1 cellular context compared by ENCODE assay signal in the genomic region with DNA sequence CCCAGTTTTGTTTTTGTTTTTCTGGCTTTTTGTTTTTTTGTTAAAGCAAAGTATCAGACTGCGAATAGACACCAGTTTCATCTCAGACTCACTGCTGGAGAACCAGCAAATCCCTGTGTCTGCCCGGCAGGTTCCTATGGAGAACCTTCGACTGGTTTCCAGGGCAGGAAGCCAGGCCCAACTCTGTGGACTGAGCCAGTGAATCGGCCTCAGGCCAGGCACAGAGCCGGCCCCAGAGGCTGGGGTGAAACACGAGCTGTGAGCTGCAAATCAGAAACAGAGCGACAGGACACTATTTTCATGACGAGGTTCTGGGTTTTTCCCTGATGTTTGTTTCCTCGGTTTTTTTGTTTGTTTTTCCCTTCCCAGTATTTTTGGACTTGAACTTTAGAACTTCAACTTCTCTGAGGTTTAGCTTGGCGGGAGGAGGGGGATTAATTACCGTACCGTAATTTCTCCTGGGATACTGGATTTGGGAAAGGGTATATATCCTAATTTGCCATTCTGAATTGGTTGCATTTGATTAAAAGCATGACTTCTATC.
TF ChIP-seq lines count a peak whose summit lies in the region.

No MANE protein-coding gene starts in this region.

TF ChIP-seq in K562, 482 proteins besides CTCF, POLR2A, EP300 and RAD21 (continued from another document and continues in another):
- TF ChIP-seq TRIM25 (IDR thresholded peaks at IDR 0.05; ENCODE audit: borderline replicate concordance) (no peak), SOX6 (IDR thresholded peaks at IDR 0.05) (no peak), ZNF41 (CRISPR knock-in tag; conservative IDR thresholded peaks at IDR 0.05) (0 out of 2 replicates have a peak, but pooled peaks have one; percentile 18), ZNF217 (CRISPR knock-in tag; IDR thresholded peaks at IDR 0.05) (no peak), NR2C2 (CRISPR knock-in tag; IDR thresholded peaks at IDR 0.05) (no peak), NR2C2 (tag; IDR thresholded peaks at IDR 0.05) (no peak), MECOM (CRISPR knock-in tag; IDR thresholded peaks at IDR 0.05) (0 out of 2 replicates have a peak, but pooled peaks have one; percentile 24), MBD2 (IDR thresholded peaks at IDR 0.05; ENCODE audit: borderline replicate concordance, low read depth) (no peak), BRD9 (IDR thresholded peaks at IDR 0.05; ENCODE audit: low read depth, partially characterized antibody) (peak; percentile 21), CREB1 (IDR thresholded peaks at IDR 0.05) (no peak), CREB1 (CRISPR knock-in tag; IDR thresholded peaks at IDR 0.05) (no peak), ZNF175 (CRISPR knock-in tag; IDR thresholded peaks at IDR 0.05; ENCODE audit: low read depth) (peak; percentile 79; the same call in 1 of the 2 replicates), NR2F6 (CRISPR knock-in tag; IDR thresholded peaks at IDR 0.05) (no peak), NCOA6 (IDR thresholded peaks at IDR 0.05) (no peak), ZNF3 (CRISPR knock-in tag; IDR thresholded peaks at IDR 0.05) (no peak), PURB (CRISPR knock-in tag; IDR thresholded peaks at IDR 0.05; ENCODE audit: low read depth) (no peak), HDGF (IDR thresholded peaks at IDR 0.05) (no peak), CEBPG (CRISPR knock-in tag; IDR thresholded peaks at IDR 0.05) (no peak), CEBPG (tag; conservative IDR thresholded peaks at IDR 0.05 in 1 of 2, IDR thresholded peaks at IDR 0.05 in 1 of 2) (no peak), SLC30A9 (CRISPR knock-in tag; IDR thresholded peaks at IDR 0.05) (no peak), ZNF511 (CRISPR knock-in tag; IDR thresholded peaks at IDR 0.05) (no peak)
- TF ChIP-seq, protein P1, sequence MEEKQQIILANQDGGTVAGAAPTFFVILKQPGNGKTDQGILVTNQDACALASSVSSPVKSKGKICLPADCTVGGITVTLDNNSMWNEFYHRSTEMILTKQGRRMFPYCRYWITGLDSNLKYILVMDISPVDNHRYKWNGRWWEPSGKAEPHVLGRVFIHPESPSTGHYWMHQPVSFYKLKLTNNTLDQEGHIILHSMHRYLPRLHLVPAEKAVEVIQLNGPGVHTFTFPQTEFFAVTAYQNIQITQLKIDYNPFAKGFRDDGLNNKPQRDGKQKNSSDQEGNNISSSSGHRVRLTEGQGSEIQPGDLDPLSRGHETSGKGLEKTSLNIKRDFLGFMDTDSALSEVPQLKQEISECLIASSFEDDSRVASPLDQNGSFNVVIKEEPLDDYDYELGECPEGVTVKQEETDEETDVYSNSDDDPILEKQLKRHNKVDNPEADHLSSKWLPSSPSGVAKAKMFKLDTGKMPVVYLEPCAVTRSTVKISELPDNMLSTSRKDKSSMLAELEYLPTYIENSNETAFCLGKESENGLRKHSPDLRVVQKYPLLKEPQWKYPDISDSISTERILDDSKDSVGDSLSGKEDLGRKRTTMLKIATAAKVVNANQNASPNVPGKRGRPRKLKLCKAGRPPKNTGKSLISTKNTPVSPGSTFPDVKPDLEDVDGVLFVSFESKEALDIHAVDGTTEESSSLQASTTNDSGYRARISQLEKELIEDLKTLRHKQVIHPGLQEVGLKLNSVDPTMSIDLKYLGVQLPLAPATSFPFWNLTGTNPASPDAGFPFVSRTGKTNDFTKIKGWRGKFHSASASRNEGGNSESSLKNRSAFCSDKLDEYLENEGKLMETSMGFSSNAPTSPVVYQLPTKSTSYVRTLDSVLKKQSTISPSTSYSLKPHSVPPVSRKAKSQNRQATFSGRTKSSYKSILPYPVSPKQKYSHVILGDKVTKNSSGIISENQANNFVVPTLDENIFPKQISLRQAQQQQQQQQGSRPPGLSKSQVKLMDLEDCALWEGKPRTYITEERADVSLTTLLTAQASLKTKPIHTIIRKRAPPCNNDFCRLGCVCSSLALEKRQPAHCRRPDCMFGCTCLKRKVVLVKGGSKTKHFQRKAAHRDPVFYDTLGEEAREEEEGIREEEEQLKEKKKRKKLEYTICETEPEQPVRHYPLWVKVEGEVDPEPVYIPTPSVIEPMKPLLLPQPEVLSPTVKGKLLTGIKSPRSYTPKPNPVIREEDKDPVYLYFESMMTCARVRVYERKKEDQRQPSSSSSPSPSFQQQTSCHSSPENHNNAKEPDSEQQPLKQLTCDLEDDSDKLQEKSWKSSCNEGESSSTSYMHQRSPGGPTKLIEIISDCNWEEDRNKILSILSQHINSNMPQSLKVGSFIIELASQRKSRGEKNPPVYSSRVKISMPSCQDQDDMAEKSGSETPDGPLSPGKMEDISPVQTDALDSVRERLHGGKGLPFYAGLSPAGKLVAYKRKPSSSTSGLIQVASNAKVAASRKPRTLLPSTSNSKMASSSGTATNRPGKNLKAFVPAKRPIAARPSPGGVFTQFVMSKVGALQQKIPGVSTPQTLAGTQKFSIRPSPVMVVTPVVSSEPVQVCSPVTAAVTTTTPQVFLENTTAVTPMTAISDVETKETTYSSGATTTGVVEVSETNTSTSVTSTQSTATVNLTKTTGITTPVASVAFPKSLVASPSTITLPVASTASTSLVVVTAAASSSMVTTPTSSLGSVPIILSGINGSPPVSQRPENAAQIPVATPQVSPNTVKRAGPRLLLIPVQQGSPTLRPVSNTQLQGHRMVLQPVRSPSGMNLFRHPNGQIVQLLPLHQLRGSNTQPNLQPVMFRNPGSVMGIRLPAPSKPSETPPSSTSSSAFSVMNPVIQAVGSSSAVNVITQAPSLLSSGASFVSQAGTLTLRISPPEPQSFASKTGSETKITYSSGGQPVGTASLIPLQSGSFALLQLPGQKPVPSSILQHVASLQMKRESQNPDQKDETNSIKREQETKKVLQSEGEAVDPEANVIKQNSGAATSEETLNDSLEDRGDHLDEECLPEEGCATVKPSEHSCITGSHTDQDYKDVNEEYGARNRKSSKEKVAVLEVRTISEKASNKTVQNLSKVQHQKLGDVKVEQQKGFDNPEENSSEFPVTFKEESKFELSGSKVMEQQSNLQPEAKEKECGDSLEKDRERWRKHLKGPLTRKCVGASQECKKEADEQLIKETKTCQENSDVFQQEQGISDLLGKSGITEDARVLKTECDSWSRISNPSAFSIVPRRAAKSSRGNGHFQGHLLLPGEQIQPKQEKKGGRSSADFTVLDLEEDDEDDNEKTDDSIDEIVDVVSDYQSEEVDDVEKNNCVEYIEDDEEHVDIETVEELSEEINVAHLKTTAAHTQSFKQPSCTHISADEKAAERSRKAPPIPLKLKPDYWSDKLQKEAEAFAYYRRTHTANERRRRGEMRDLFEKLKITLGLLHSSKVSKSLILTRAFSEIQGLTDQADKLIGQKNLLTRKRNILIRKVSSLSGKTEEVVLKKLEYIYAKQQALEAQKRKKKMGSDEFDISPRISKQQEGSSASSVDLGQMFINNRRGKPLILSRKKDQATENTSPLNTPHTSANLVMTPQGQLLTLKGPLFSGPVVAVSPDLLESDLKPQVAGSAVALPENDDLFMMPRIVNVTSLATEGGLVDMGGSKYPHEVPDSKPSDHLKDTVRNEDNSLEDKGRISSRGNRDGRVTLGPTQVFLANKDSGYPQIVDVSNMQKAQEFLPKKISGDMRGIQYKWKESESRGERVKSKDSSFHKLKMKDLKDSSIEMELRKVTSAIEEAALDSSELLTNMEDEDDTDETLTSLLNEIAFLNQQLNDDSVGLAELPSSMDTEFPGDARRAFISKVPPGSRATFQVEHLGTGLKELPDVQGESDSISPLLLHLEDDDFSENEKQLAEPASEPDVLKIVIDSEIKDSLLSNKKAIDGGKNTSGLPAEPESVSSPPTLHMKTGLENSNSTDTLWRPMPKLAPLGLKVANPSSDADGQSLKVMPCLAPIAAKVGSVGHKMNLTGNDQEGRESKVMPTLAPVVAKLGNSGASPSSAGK (IDR thresholded peaks at IDR 0.05), result peak; percentile 78
- TF ChIP-seq, protein P2, sequence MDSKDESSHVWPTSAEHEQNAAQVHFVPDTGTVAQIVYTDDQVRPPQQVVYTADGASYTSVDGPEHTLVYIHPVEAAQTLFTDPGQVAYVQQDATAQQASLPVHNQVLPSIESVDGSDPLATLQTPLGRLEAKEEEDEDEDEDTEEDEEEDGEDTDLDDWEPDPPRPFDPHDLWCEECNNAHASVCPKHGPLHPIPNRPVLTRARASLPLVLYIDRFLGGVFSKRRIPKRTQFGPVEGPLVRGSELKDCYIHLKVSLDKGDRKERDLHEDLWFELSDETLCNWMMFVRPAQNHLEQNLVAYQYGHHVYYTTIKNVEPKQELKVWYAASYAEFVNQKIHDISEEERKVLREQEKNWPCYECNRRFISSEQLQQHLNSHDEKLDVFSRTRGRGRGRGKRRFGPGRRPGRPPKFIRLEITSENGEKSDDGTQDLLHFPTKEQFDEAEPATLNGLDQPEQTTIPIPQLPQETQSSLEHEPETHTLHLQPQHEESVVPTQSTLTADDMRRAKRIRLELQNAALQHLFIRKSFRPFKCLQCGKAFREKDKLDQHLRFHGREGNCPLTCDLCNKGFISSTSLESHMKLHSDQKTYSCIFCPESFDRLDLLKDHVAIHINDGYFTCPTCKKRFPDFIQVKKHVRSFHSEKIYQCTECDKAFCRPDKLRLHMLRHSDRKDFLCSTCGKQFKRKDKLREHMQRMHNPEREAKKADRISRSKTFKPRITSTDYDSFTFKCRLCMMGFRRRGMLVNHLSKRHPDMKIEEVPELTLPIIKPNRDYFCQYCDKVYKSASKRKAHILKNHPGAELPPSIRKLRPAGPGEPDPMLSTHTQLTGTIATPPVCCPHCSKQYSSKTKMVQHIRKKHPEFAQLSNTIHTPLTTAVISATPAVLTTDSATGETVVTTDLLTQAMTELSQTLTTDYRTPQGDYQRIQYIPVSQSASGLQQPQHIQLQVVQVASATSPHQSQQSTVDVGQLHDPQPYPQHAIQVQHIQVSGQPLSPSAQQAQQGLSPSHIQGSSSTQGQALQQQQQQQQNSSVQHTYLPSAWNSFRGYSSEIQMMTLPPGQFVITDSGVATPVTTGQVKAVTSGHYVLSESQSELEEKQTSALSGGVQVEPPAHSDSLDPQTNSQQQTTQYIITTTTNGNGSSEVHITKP (IDR thresholded peaks at IDR 0.05; ENCODE audit: partially characterized antibody), result no peak
- TF ChIP-seq, protein P3, sequence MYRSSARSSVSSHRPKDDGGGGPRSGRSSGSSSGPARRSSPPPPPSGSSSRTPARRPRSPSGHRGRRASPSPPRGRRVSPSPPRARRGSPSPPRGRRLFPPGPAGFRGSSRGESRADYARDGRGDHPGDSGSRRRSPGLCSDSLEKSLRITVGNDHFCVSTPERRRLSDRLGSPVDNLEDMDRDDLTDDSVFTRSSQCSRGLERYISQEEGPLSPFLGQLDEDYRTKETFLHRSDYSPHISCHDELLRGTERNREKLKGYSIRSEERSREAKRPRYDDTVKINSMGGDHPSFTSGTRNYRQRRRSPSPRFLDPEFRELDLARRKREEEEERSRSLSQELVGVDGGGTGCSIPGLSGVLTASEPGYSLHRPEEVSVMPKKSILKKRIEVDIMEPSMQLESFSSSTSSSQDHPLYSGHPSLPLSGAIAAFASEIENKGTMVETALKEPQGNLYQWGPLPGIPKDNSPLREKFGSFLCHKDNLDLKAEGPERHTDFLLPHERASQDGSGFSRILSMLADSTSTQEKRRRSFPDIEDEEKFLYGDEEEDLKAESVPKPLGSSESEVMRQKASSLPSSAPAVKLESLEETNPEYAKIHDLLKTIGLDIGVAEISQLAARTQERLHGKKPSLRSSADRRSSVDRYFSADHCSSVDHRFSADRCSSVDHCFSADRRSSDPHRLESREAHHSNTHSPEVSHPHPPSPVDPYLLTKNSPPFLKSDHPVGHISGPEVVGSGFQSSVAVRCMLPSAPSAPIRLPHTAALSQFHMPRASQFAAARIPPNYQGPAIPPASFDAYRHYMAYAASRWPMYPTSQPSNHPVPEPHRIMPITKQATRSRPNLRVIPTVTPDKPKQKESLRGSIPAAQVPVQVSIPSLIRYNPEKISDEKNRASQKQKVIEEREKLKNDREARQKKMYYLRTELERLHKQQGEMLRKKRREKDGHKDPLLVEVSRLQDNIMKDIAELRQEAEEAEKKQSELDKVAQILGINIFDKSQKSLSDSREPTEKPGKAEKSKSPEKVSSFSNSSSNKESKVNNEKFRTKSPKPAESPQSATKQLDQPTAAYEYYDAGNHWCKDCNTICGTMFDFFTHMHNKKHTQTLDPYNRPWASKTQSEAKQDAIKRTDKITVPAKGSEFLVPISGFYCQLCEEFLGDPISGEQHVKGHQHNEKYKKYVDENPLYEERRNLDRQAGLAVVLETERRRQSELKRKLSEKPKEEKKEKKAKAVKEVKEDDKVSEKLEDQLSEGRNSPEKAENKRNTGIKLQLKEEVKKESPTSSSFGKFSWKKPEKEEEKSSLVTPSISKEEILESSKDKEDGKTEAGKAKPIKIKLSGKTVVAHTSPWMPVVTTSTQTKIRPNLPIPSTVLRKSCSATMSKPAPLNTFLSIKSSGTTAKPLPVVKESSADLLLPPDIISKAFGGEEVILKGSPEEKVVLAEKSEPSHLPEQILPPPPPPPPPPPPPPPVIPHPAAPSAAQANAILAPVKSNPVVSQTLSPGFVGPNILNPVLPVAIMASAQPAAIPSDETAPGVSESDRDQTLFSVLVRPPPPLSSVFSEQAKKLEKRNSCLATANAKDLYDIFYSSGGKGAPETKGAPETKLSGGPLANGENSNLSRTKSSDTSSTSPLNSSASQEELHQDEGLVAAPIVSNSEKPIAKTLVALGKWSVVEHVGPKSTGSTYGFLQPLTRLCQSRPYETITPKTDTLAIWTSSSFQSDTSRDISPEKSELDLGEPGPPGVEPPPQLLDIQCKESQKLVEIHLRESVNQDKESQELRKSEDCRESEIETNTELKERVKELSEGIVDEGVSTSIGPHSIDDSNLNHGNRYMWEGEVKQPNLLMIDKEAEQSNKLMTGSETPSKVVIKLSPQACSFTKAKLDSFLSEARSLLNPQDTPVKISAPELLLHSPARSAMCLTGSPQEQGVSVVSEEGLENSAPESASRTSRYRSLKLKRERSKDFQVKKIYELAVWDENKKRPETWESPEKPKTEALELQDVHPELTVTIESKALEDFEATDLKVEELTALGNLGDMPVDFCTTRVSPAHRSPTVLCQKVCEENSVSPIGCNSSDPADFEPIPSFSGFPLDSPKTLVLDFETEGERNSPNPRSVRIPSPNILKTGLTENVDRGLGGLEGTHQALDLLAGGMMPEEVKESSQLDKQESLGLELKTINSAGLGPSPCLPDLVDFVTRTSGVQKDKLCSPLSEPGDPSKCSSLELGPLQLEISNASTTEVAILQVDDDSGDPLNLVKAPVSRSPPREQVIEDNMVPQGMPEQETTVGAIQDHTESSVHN (IDR thresholded peaks at IDR 0.05; ENCODE audit: borderline replicate concordance in 1 of 2, low read depth in 1 of 2), result no peak
